19 cellular contexts compared by ENCODE assay signal in genomic region chr4:36172650-36173049, GRCh38.
DNase-seq lines count a peak whose midpoint lies in the region; ATAC-seq and TF ChIP-seq lines count a peak whose summit lies in the region.
"Had no signal": no experiment of that assay in that cellular context is flagged by ENCODE, and none has a peak within 500 bp of the region (broad histone marks: within the 10 kb centered on the region; RNA-seq: fewer than 3 reads in every experiment).

No MANE protein-coding gene starts in this region.

- H3K4me3 Mint-ChIP-seq in mesothelial cell of epicardium, result no peak overlapping the region
- no peak overlapping the region for H3K4me3 Mint-ChIP-seq in T-helper 2 cell treated with Interferon-gamma antibody and Interleukin-4, amounts not matched to agents 5 μg/mL and 100 μg/mL, for 36 hours
- H3K4me3 Mint-ChIP-seq: HFFc6 had no signal

- H3K36me3 Mint-ChIP-seq in mesothelial cell of epicardium, result peaks cover 2% of the 10 kb centered on the region
- peaks cover 0 to 34% of the 10 kb centered on the region in 2 donors for H3K36me3 Mint-ChIP-seq in activated naive CD4-positive, alpha-beta T cell treated with anti-CD3 and anti-CD28 coated beads, Interleukin-2, amount 50 U/mL, for 72 hours
- H3K36me3 Mint-ChIP-seq in T-helper 2 cell treated with Interferon-gamma antibody and Interleukin-4, amounts not matched to agents 5 μg/mL and 100 μg/mL, for 36 hours (ENCODE audit: low read depth), result peaks cover 25% of the 10 kb centered on the region

- peaks cover 4% of the 10 kb centered on the region for H3K9me3 Mint-ChIP-seq in mesothelial cell of epicardium
- no peaks in the 10 kb centered on the region for H3K9me3 Mint-ChIP-seq in activated naive CD4-positive, alpha-beta T cell treated with anti-CD3 and anti-CD28 coated beads, Interleukin-2, amount 50 U/mL, for 72 hours
- H3K9me3 Mint-ChIP-seq in T-helper 2 cell treated with Interferon-gamma antibody and Interleukin-4, amounts not matched to agents 5 μg/mL and 100 μg/mL, for 36 hours, result peaks cover 5% of the 10 kb centered on the region

- H3K27ac Mint-ChIP-seq in mesothelial cell of epicardium, result no peak overlapping the region
- H3K27ac Mint-ChIP-seq in activated naive CD4-positive, alpha-beta T cell treated with anti-CD3 and anti-CD28 coated beads, Interleukin-2, amount 50 U/mL, for 72 hours, result no peak overlapping the region
- H3K27ac Mint-ChIP-seq in T-helper 2 cell treated with Interferon-gamma antibody and Interleukin-4, amounts not matched to agents 5 μg/mL and 100 μg/mL, for 36 hours, result no peak overlapping the region
- H3K27ac Mint-ChIP-seq: HFFc6 had no signal

- H3K4me1 Mint-ChIP-seq in mesothelial cell of epicardium, result peaks cover 8% of the 10 kb centered on the region
- peaks cover 19% of the 10 kb centered on the region for H3K4me1 Mint-ChIP-seq in T-helper 2 cell treated with Interferon-gamma antibody and Interleukin-4, amounts not matched to agents 5 μg/mL and 100 μg/mL, for 36 hours (ENCODE audit: low read depth)

- no peaks in the 10 kb centered on the region for H3K27me3 Mint-ChIP-seq in mesothelial cell of epicardium (ENCODE audit: low read depth)
- H3K27me3 Mint-ChIP-seq in T-helper 2 cell treated with Interferon-gamma antibody and Interleukin-4, amounts not matched to agents 5 μg/mL and 100 μg/mL, for 36 hours (ENCODE audit: low read depth), result no peaks in the 10 kb centered on the region

- no peak for ATAC-seq in activated naive CD4-positive, alpha-beta T cell treated with anti-CD3 and anti-CD28 coated beads, Interleukin-2, amount 50 U/mL, for 72 hours

- peak; percentile 58 for DNase-seq in NCI-H1694 treated with DMSO at 0.1 percent for 48 hours (lab: John Stamatoyannopoulos, UW)
- DNase-seq in caudate nucleus (lab: John Stamatoyannopoulos, UW), result peak in 12 of 61 donors; percentile 0 to 31 (median 13)
- DNase-seq in medulla oblongata (ENCODE audit: extremely low spot score), result peak; percentile 42
- no peak for DNase-seq in mesothelial cell of epicardium (ENCODE audit: low spot score in 2 of 2, unreplicated experiment in 2 of 2)
- DNase-seq in activated naive CD4-positive, alpha-beta T cell treated with anti-CD3 and anti-CD28 coated beads, Interleukin-2, amount 50 U/mL, for 72 hours (ENCODE audit: low spot score in 2 of 2), result no peak
- no peak for DNase-seq in T-helper 2 cell treated with Interferon-gamma antibody and Interleukin-4, amounts not matched to agents 5 μg/mL and 100 μg/mL, for 36 hours (ENCODE audit: low spot score)
- DNase-seq: C1 segment of cervical spinal cord, DND-41, H7, HFFc6, KG1, MV-4-11, NCI-H1417, NCI-H2029, NCI-H748 treated with DMSO at 0.1 percent for 48 hours, OCI-M1, Right ventricle myocardium superior had no signal

- H3K27ac ChIP-seq in caudate nucleus (ENCODE audit: low read depth, low read length) (peak overlapping the region; percentile 50), temporal lobe (ENCODE audit: low read depth, low read length) (peak overlapping the region; percentile 59)
- H3K27ac ChIP-seq: SK-N-MC had no signal

- TF ChIP-seq CTCF in mesothelial cell of epicardium (IDR thresholded peaks at IDR 0.05; ENCODE audit: unreplicated experiment), result no peak

Comparison
In these comparisons a context has a peak if more than half of its experiments do, and no peak if none do; other contexts are left out.
1. DNase-seq: peak in NCI-H1694 treated with DMSO at 0.1 percent for 48 hours (single experiment) and medulla oblongata (single experiment); none in mesothelial cell of epicardium (0 of 2), activated naive CD4-positive, alpha-beta T cell treated with anti-CD3 and anti-CD28 coated beads, Interleukin-2, amount 50 U/mL, for 72 hours (0 of 2) and T-helper 2 cell treated with Interferon-gamma antibody and Interleukin-4, amounts not matched to agents 5 μg/mL and 100 μg/mL, for 36 hours (single experiment).